ENCODE assay signal across 9 cellular contexts in the genomic region with DNA sequence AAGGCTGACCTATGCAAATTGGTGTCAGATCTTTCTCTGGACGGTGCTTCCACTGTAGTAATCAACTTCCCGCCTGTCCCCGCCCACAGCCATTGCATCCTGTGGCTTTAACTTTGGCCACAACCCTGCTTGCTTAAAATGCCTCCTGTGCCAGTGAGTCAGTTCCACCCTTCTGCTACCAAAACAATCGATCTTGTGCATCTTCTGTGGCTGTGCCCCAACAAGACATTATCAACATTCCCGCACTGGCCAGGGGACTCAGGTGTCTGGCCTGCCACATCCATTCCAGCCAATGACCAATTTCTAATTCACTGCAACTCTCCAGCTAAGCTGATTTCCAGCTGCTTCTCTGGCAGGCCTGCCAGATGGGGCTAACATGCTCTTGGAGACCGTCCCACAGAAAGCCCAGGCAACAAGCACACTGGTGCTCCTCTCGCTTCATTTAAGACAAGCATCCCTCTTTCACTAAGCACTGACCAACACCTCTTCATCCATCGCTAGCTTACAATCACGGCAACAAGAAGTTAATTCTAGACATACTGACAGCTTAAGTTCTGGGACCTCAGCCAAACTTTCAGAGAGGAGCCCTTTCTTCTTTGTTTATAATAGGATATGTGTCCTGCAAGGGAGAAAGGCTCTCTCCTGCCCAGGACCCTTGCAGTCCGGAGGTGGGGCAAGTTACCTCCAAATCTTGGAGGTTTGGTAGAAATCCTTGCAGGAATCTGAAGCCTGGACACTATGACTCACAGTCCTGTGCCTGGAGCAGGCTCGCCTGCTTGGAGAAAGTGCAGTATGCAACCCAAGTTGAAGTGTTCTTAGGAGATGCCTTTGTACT. TPM values are rescaled to one million over a fixed set of nuclear protein-coding genes. Genes with fewer than 3 reads are reported as not detected.
DNase-seq lines count a peak whose midpoint lies in the region; ATAC-seq and TF ChIP-seq lines count a peak whose summit lies in the region.
"Had no signal": no experiment of that assay in that cellular context is flagged by ENCODE, and none has a peak within 500 bp of the region (broad histone marks: within the 10 kb centered on the region; RNA-seq: fewer than 3 reads in every experiment).

No MANE protein-coding gene starts in this region.

- H3K27ac Mint-ChIP-seq in activated CD4-positive, alpha-beta memory T cell treated with anti-CD3 and anti-CD28 coated beads for 36 hours: peak overlapping the region; percentile 60
- H3K27ac Mint-ChIP-seq in effector memory CD8-positive, alpha-beta T cell: no peak overlapping the region
- H3K27ac Mint-ChIP-seq: activated B cell treated with CpG ODN at 0.5 μM for 24 hours had no signal

- peak; percentile 8 for DNase-seq in activated naive CD4-positive, alpha-beta T cell treated with Interleukin-2 at 50 U/mL for 16 hours
- DNase-seq in activated naive CD4-positive, alpha-beta T cell treated with anti-CD3 and anti-CD28 coated beads, Interleukin-2, amount 50 U/mL, for 16 hours: no peak
- peak; percentile 81 for DNase-seq in activated CD4-positive, alpha-beta memory T cell treated with anti-CD3 and anti-CD28 coated beads for 36 hours
- DNase-seq in heart left ventricle (peak in 1 of 5 donors; percentile 59), activated gamma-delta T cell treated with Interleukin-2 at 50 U/mL for 16 hours (no peak), DMS53 (lab: John Stamatoyannopoulos, UW) (no peak)
- DNase-seq in stimulated activated CD8-positive, alpha-beta memory T cell treated with anti-CD3 and anti-CD28 coated beads, Interleukin-4, amount 100 ng/mL, for 48 hours: peak; percentile 71
- no peak for DNase-seq in effector memory CD8-positive, alpha-beta T cell
- DNase-seq: activated B cell treated with CpG ODN at 0.5 μM for 24 hours had no signal

- POLR2A ChIA-PET in activated CD4-positive, alpha-beta memory T cell treated with anti-CD3 and anti-CD28 coated beads for 36 hours (lab: Charles Lee): no interaction called here

- H3K9me3 ChIP-seq in heart left ventricle: no peaks in the 10 kb centered on the region

- ATAC-seq in heart left ventricle: peak in 3 of 4 donors; percentile 28 to 67 (median 55)
- ATAC-seq in effector memory CD8-positive, alpha-beta T cell (replicated peaks): no peak

- H3K9me3 Mint-ChIP-seq in activated CD4-positive, alpha-beta memory T cell treated with anti-CD3 and anti-CD28 coated beads for 36 hours: no peaks in the 10 kb centered on the region
- H3K9me3 Mint-ChIP-seq in effector memory CD8-positive, alpha-beta T cell: no peaks in the 10 kb centered on the region
- H3K9me3 Mint-ChIP-seq: activated B cell treated with CpG ODN at 0.5 μM for 24 hours had no signal

- no peak for TF ChIP-seq CTCF in heart left ventricle (IDR thresholded peaks at IDR 0.05)

- CTCF ChIA-PET in activated CD4-positive, alpha-beta memory T cell treated with anti-CD3 and anti-CD28 coated beads for 36 hours (lab: Charles Lee): no interaction called here

- peaks cover 0 to 29% (median 13%) of the 10 kb centered on the region in 12 donors for H3K4me1 ChIP-seq in heart left ventricle

- H3K4me1 Mint-ChIP-seq in activated CD4-positive, alpha-beta memory T cell treated with anti-CD3 and anti-CD28 coated beads for 36 hours (ENCODE audit: low read depth): peaks cover 41% of the 10 kb centered on the region
- peaks cover 0 to 5% of the 10 kb centered on the region in 2 donors for H3K4me1 Mint-ChIP-seq in effector memory CD8-positive, alpha-beta T cell (ENCODE audit: low read depth in 2 of 2)
- H3K4me1 Mint-ChIP-seq: activated B cell treated with CpG ODN at 0.5 μM for 24 hours had no signal

- H3K36me3 ChIP-seq in heart left ventricle: no peaks in the 10 kb centered on the region

- H3K4me3 Mint-ChIP-seq in activated CD4-positive, alpha-beta memory T cell treated with anti-CD3 and anti-CD28 coated beads for 36 hours: no peak overlapping the region
- H3K4me3 Mint-ChIP-seq in effector memory CD8-positive, alpha-beta T cell: no peak overlapping the region
- H3K4me3 Mint-ChIP-seq: activated B cell treated with CpG ODN at 0.5 μM for 24 hours had no signal

- no peak for TF ChIP-seq POLR2A in heart left ventricle (IDR thresholded peaks at IDR 0.05)

- intact Hi-C loops in activated CD4-positive, alpha-beta memory T cell treated with anti-CD3 and anti-CD28 coated beads for 36 hours (cut with micrococcal nuclease): loop anchor here (2.0 to 5.0 kb wide), 3 partner anchors 48 to 438 kb away; no protein-coding TSS in a partner anchor
- intact Hi-C loops in heart left ventricle (cut with DNase I): no loop called here

- peak overlapping the region in 2 of 12 donors; percentile 12 to 54 for H3K27ac ChIP-seq in heart left ventricle

- peaks cover 0 to 19% (median 2%) of the 10 kb centered on the region in 9 donors for H3K27me3 ChIP-seq in heart left ventricle

- H3K36me3 Mint-ChIP-seq in activated CD4-positive, alpha-beta memory T cell treated with anti-CD3 and anti-CD28 coated beads for 36 hours: no peaks in the 10 kb centered on the region
- H3K36me3 Mint-ChIP-seq in effector memory CD8-positive, alpha-beta T cell (ENCODE audit: insufficient read depth): no peaks in the 10 kb centered on the region

- 16 to 30% (median 21%) methylated on average over 11 of the region's 11 CpGs for WGBS in heart left ventricle, 4 donors

- H3K27me3 Mint-ChIP-seq in activated CD4-positive, alpha-beta memory T cell treated with anti-CD3 and anti-CD28 coated beads for 36 hours: peaks cover 29% of the 10 kb centered on the region
- peaks cover 39 to 57% of the 10 kb centered on the region in 2 donors for H3K27me3 Mint-ChIP-seq in effector memory CD8-positive, alpha-beta T cell

- H3K4me3 ChIP-seq in heart left ventricle: no peak overlapping the region

RNA-seq across cellular contexts. Expression of a gene that starts 6.7 kb away (rescaled TPM):
- under 1 TPM; 0.07 to 0.10 TPM for total RNA-seq in activated CD4-positive, alpha-beta memory T cell treated with anti-CD3 and anti-CD28 coated beads for 36 hours
- total RNA-seq in heart left ventricle: 1 to 10 TPM in 2 of 9 donors, under 1 TPM in 4, not detected in 3; 0.12 to 5.2 (median 0.25) TPM
- 1 to 10 TPM in 1 of 2 donors, under 1 TPM in 1; 0.04 to 1.5 TPM for polyA plus RNA-seq in heart left ventricle
- total RNA-seq: activated B cell treated with CpG ODN at 0.5 μM for 24 hours had no signal

Comparison
In these comparisons a context has a peak if more than half of its experiments do, and no peak if none do; other contexts are left out.
1. DNase-seq: peak in activated naive CD4-positive, alpha-beta T cell treated with Interleukin-2 at 50 U/mL for 16 hours (single experiment), activated CD4-positive, alpha-beta memory T cell treated with anti-CD3 and anti-CD28 coated beads for 36 hours (single experiment) and stimulated activated CD8-positive, alpha-beta memory T cell treated with anti-CD3 and anti-CD28 coated beads, Interleukin-4, amount 100 ng/mL, for 48 hours (single experiment); none in activated naive CD4-positive, alpha-beta T cell treated with anti-CD3 and anti-CD28 coated beads, Interleukin-2, amount 50 U/mL, for 16 hours (single experiment), activated gamma-delta T cell treated with Interleukin-2 at 50 U/mL for 16 hours (single experiment), effector memory CD8-positive, alpha-beta T cell (0 of 3) and DMS53 (single experiment).